In the genomic region with DNA sequence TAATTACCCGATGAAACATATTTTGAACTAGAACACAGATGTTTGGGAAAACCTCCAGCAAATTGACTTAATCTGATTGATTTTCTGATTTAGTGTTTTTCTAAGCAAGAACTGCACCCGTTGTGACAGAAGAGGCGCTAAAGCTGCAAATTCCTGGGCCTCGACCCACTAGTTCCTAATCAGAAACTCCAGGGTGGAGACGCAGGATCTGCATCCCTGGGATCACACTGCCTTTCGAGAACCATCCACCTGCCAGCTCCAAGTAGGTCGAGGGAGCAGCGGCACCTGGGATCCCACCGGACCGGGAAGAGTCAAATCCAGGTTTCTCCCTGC, we compare ENCODE assay signal across 8 cellular contexts.
DNase-seq lines count a peak whose midpoint lies in the region; ATAC-seq and TF ChIP-seq lines count a peak whose summit lies in the region.

No MANE protein-coding gene starts in this region.

- H3K27ac ChIP-seq in angular gyrus (ENCODE audit: low read depth, low read length), result peak overlapping the region; percentile 96
- H3K27ac ChIP-seq in layer of hippocampus (ENCODE audit: low read depth, low read length), result peak overlapping the region; percentile 91
- H3K27ac ChIP-seq in thoracic aorta, result peak overlapping the region in 1 of 2 donors; percentile 66

- ATAC-seq in HG02938 (IDR thresholded peaks at IDR 0.05; ENCODE audit: unreplicated experiment) (peak; percentile 9), thoracic aorta (ENCODE audit: insufficient number of reproducible peaks, low FRiP score, low read depth) (no peak), GM21447 (IDR thresholded peaks at IDR 0.05; ENCODE audit: unreplicated experiment) (no peak)

- TF ChIP-seq CTCF in GM12864 (IDR thresholded peaks at IDR 0.05; ENCODE audit: low read depth, low read length, missing control alignments) (no peak), thoracic aorta (IDR thresholded peaks at IDR 0.05) (no peak)

- H3K27me3 ChIP-seq in layer of hippocampus (ENCODE audit: control insufficient read depth, insufficient read depth, low read length), result no peaks in the 10 kb centered on the region
- no peaks in the 10 kb centered on the region for H3K27me3 ChIP-seq in thoracic aorta (replicated peaks; ENCODE audit: insufficient read depth)

- no peaks in the 10 kb centered on the region for H3K9me3 ChIP-seq in thoracic aorta

- H3K4me3 ChIP-seq in GM12864 (ENCODE audit: low read depth, low read length) (peak overlapping the region; percentile 59), thoracic aorta (peak overlapping the region; percentile 87)

- DNase-seq in GM12864 (ENCODE audit: low read depth) (no peak), thoracic aorta (ENCODE audit: low spot score) (no peak), middle frontal gyrus (ENCODE audit: extremely low spot score, low spot score) (no peak), NCI-H82 (lab: John Stamatoyannopoulos, UW) (no peak)

- no peaks in the 10 kb centered on the region for H3K36me3 ChIP-seq in thoracic aorta

- H3K4me1 ChIP-seq in thoracic aorta (ENCODE audit: control insufficient read depth in 1 of 2, low read depth in 2 of 2), result peaks cover 0 to 9% of the 10 kb centered on the region in 2 donors
